In genomic region chr3:57068437-57069089, GRCh38 we compare ENCODE assay signal across 9 cellular contexts. TPM values are rescaled to one million over a fixed set of nuclear protein-coding genes. Genes with fewer than 3 reads are reported as not detected.
A peak's percentile ranks its signal among the peaks of the same experiment; 100 is the strongest.
DNase-seq lines count a peak whose midpoint lies in the region; ATAC-seq lines count a peak whose summit lies in the region.
"Had no signal": no experiment of that assay in that cellular context is flagged by ENCODE, and none has a peak within 500 bp of the region (broad histone marks: within the 10 kb centered on the region; RNA-seq: fewer than 3 reads in every experiment).

No MANE protein-coding gene starts in this region.

- peak; percentile 99 for ATAC-seq in HG02759 (IDR thresholded peaks at IDR 0.05; ENCODE audit: unreplicated experiment)
- peak; percentile 94 for ATAC-seq in naive thymus-derived CD4-positive, alpha-beta T cell

- no peak overlapping the region for H3K4me3 ChIP-seq in naive thymus-derived CD4-positive, alpha-beta T cell (ENCODE audit: low read length)

- no peak overlapping the region for H3K27ac ChIP-seq in naive thymus-derived CD4-positive, alpha-beta T cell (ENCODE audit: low read depth, low read length)
- H3K27ac ChIP-seq: 22Rv1 had no signal

- H3K36me3 ChIP-seq in naive thymus-derived CD4-positive, alpha-beta T cell (ENCODE audit: control insufficient read depth in 2 of 3, insufficient read depth in 3 of 3, low read length in 3 of 3), result no peaks in the 10 kb centered on the region

- peaks cover 0 to 5% (median 0%) of the 10 kb centered on the region in 7 donors for H3K4me1 Mint-ChIP-seq in naive thymus-derived CD4-positive, alpha-beta T cell

- no peaks in the 10 kb centered on the region for H3K27me3 ChIP-seq in naive thymus-derived CD4-positive, alpha-beta T cell (ENCODE audit: control insufficient read depth in 2 of 2, insufficient read depth in 2 of 2, low read length in 2 of 2)

- H3K36me3 Mint-ChIP-seq in naive thymus-derived CD4-positive, alpha-beta T cell, result no peaks in the 10 kb centered on the region

- H3K9me3 ChIP-seq in naive thymus-derived CD4-positive, alpha-beta T cell (ENCODE audit: control insufficient read depth in 2 of 3, low read length in 3 of 3), result no peaks in the 10 kb centered on the region

- peaks cover 0 to 7% (median 0%) of the 10 kb centered on the region in 11 donors for H3K9me3 Mint-ChIP-seq in naive thymus-derived CD4-positive, alpha-beta T cell

- no peak overlapping the region for H3K27ac Mint-ChIP-seq in naive thymus-derived CD4-positive, alpha-beta T cell

- POLR2A ChIA-PET in naive thymus-derived CD4-positive, alpha-beta T cell (lab: Charles Lee), result no interaction called here

- CTCF ChIA-PET in naive thymus-derived CD4-positive, alpha-beta T cell (lab: Charles Lee), result no interaction called here

- H3K27me3 Mint-ChIP-seq in naive thymus-derived CD4-positive, alpha-beta T cell, result peaks cover 21 to 29% (median 29%) of the 10 kb centered on the region in 5 donors

- H3K4me1 ChIP-seq in naive thymus-derived CD4-positive, alpha-beta T cell (ENCODE audit: control insufficient read depth in 2 of 2, insufficient read depth in 2 of 2, low read length in 2 of 2), result no peaks in the 10 kb centered on the region

- peak; percentile 52 for DNase-seq in DMS 273 (lab: John Stamatoyannopoulos, UW; ENCODE audit: unreplicated experiment)
- no peak for DNase-seq in DMS 273 treated with DMSO at 0.1 percent for 48 hours (lab: John Stamatoyannopoulos, UW)
- DNase-seq in NCI-H226, result peak; percentile 56
- DNase-seq in dedifferentiated amniotic fluid mesenchymal stem cell (ENCODE audit: extremely low spot score), result peak; percentile 20
- no peak for DNase-seq in naive thymus-derived CD4-positive, alpha-beta T cell
- DNase-seq in NCI-H2227 treated with DMSO at 0.1 percent for 48 hours (lab: John Stamatoyannopoulos, UW), result no peak
- DNase-seq in NCI-H2107 treated with DMSO at 0.1 percent for 48 hours (lab: John Stamatoyannopoulos, UW; ENCODE audit: unreplicated experiment), result no peak

- no peak overlapping the region for H3K4me3 Mint-ChIP-seq in naive thymus-derived CD4-positive, alpha-beta T cell

- intact Hi-C loops in naive thymus-derived CD4-positive, alpha-beta T cell (cut with micrococcal nuclease), result no loop called here

RNA-seq across cellular contexts. Expression of gene SPATA12, which starts 8.1 kb away (rescaled TPM):
- total RNA-seq in naive thymus-derived CD4-positive, alpha-beta T cell, result not detected
- polyA plus RNA-seq in naive thymus-derived CD4-positive, alpha-beta T cell, result not detected

Comparison
In these comparisons a context has a peak if more than half of its experiments do, and no peak if none do; other contexts are left out.
1. DNase-seq: peak in DMS 273 (single experiment), NCI-H226 (single experiment) and dedifferentiated amniotic fluid mesenchymal stem cell (single experiment); none in DMS 273 treated with DMSO at 0.1 percent for 48 hours (single experiment), naive thymus-derived CD4-positive, alpha-beta T cell (0 of 9), NCI-H2227 treated with DMSO at 0.1 percent for 48 hours (single experiment) and NCI-H2107 treated with DMSO at 0.1 percent for 48 hours (single experiment).